Comparison of ENCODE assay signal across 23 cellular contexts in genomic region chr12:129617849-129618248, GRCh38.
"Had no signal": no experiment of that assay in that cellular context is flagged by ENCODE, and none has a peak within 500 bp of the region (broad histone marks: within the 10 kb centered on the region; RNA-seq: fewer than 3 reads in every experiment).

No MANE protein-coding gene starts in this region.

- H3K4me1 Mint-ChIP-seq: T-cell had no signal

- ATAC-seq: HepG2, Panc1, PC-3, T-cell had no signal

- H3K36me3 Mint-ChIP-seq: T-cell had no signal

- H3K9me3 ChIP-seq: SK-N-SH had no signal

- H3K27me3 Mint-ChIP-seq: T-cell had no signal

- H3K4me3 Mint-ChIP-seq: T-cell had no signal

- H3K27ac Mint-ChIP-seq: T-cell had no signal

- DNase-seq: IMR-90, Karpas-422, KG1, MM.1S, NCI-H1105, NCI-H1417, NCI-H1436 treated with DMSO at 0.1 percent for 48 hours, NCI-H1694, NCI-H1930, NCI-H2081, NCI-H2107, NCI-H2227 treated with DMSO at 0.1 percent for 48 hours, NCI-H524, NCI-H526 treated with DMSO at 0.1 percent for 48 hours, NCI-H748 treated with DMSO at 0.1 percent for 48 hours, PC-3, SHP77, SK-N-SH, SW 1271, T-cell had no signal

- H3K4me2 ChIP-seq: SK-N-SH had no signal

- H3K9ac ChIP-seq: SK-N-SH had no signal

- H3K27ac ChIP-seq: RWPE1 had no signal
